ENCODE assay signal across 21 cellular contexts in the genomic region with DNA sequence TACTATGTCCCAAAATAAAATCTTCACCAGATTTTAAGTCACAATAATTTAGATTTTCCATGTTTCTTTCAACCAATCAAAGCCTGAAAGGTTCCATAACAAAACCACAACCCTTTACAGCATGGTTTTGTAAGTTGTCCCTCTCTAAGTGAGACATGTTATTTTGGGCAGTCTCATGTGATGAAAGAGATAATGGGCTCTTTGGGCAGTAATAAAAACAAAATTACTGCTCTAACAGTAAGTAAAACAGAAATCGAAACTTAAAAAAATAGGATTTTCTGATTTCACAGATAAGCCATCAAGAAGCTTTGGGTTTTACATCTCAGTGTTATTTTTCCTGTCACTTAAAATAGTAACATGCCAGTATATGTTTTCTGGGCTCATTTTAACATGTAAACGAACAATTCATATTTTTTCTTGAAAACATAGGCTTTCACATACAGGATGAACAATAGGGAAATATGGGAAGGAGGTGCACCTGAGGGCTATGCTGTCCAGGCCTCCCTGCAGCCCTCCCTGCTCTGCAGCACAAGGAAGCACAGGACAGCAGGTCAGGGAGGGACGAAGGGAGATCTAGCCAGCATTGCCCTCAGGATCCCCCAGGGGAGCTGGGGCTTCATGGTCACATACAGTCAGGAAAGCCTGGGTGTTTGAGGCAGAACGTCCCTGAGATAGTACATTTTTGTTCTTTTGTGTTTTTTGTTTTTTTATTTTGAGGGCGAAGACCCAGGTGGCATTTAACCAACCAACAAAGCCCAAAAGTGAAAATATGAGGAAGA.
DNase-seq lines count a peak whose midpoint lies in the region; ATAC-seq and TF ChIP-seq lines count a peak whose summit lies in the region.
"Had no signal": no experiment of that assay in that cellular context is flagged by ENCODE, and none has a peak within 500 bp of the region (broad histone marks: within the 10 kb centered on the region; RNA-seq: fewer than 3 reads in every experiment).

No MANE protein-coding gene starts in this region.

- no peak overlapping the region for H3K27ac Mint-ChIP-seq in neural progenitor cell
- H3K27ac Mint-ChIP-seq: CD14-positive monocyte had no signal

- no peak overlapping the region for H2AFZ ChIP-seq in neural progenitor cell (replicated peaks)
- H2AFZ ChIP-seq: GM23248 had no signal

- POLR2A ChIA-PET in HEK293T (lab: Yijun Ruan, JAX): no interaction called here

- H4K20me1 ChIP-seq in neural progenitor cell (ENCODE audit: low read depth): no peaks in the 10 kb centered on the region

- H3K4me1 ChIP-seq in neural progenitor cell: no peaks in the 10 kb centered on the region

- H3K79me2 ChIP-seq in neural progenitor cell (ENCODE audit: low read depth): no peaks in the 10 kb centered on the region

- H3K36me3 Mint-ChIP-seq in neural progenitor cell: no peaks in the 10 kb centered on the region
- H3K36me3 Mint-ChIP-seq: CD14-positive monocyte had no signal

- intact Hi-C loops in sciatic nerve (cut with DNase I): no loop called here

- H3K4me3 ChIP-seq in WERI-Rb-1 (ENCODE audit: low read depth, low read length) (no peak overlapping the region), neural progenitor cell (no peak overlapping the region)
- H3K4me3 ChIP-seq: GM23248, MG63 had no signal

- H3K4me3 Mint-ChIP-seq in neural progenitor cell: no peak overlapping the region
- H3K4me3 Mint-ChIP-seq: CD14-positive monocyte had no signal

- H3K9me3 Mint-ChIP-seq in neural progenitor cell: no peaks in the 10 kb centered on the region

- H3K27me3 ChIP-seq in WERI-Rb-1 (ENCODE audit: insufficient read depth, low read depth, severe bottlenecking) (no peaks in the 10 kb centered on the region), neural progenitor cell (no peaks in the 10 kb centered on the region)
- H3K27me3 ChIP-seq: MG63 had no signal

- H3K27me3 Mint-ChIP-seq in neural progenitor cell (ENCODE audit: insufficient read depth, low read depth): peaks cover 6% of the 10 kb centered on the region

- H3K36me3 ChIP-seq in WERI-Rb-1 (no peaks in the 10 kb centered on the region), neural progenitor cell (no peaks in the 10 kb centered on the region)
- H3K36me3 ChIP-seq: MG63 had no signal

- no peak overlapping the region for H3K4me2 ChIP-seq in neural progenitor cell

- TF ChIP-seq CTCF in WERI-Rb-1 (IDR thresholded peaks at IDR 0.05; ENCODE audit: low read depth, low read length): 0 out of 2 replicates have a peak, but pooled peaks have one; percentile 8
- TF ChIP-seq CTCF in neural progenitor cell (IDR thresholded peaks at IDR 0.05): no peak

- H3K27ac ChIP-seq in WERI-Rb-1 (no peak overlapping the region), neural progenitor cell (no peak overlapping the region)
- H3K27ac ChIP-seq: GM23248, HL-60 had no signal

- H3K9me3 ChIP-seq in WERI-Rb-1 (ENCODE audit: severe bottlenecking) (no peaks in the 10 kb centered on the region), neural progenitor cell (ENCODE audit: low read depth) (no peaks in the 10 kb centered on the region)
- H3K9me3 ChIP-seq: MG63 had no signal

- H3K4me1 Mint-ChIP-seq in neural progenitor cell: no peaks in the 10 kb centered on the region
- H3K4me1 Mint-ChIP-seq: CD14-positive monocyte had no signal

- CTCF ChIA-PET in HEK293T (lab: Yijun Ruan, JAX): no interaction called here

- ATAC-seq in sciatic nerve: peak; percentile 52
- no peak for ATAC-seq in GM19324 (IDR thresholded peaks at IDR 0.05; ENCODE audit: low FRiP score, unreplicated experiment)
- no peak for ATAC-seq in HG03354 (IDR thresholded peaks at IDR 0.05; ENCODE audit: poor library complexity, severe bottlenecking, unreplicated experiment)

- H3K9ac ChIP-seq in neural progenitor cell: no peak overlapping the region
- H3K9ac ChIP-seq: GM23248 had no signal

- H3F3A ChIP-seq in neural progenitor cell (ENCODE audit: low read depth): no peaks in the 10 kb centered on the region

- peak; percentile 9 for DNase-seq in HEK293T (ENCODE audit: extremely low spot score)
- DNase-seq in NOMO-1 treated with dmso at 0.1 percent for 144 hours (lab: John Stamatoyannopoulos, UW; ENCODE audit: unreplicated experiment): peak; percentile 16
- DNase-seq in WERI-Rb-1: peak; percentile 24
- no peak for DNase-seq in sciatic nerve (ENCODE audit: low spot score)
- DNase-seq in neural progenitor cell (ENCODE audit: low spot score): no peak
- DNase-seq: ACHN, DMS79 treated with DMSO at 0.1 percent for 48 hours, GM23248, IMR-90, Karpas-422, MG63, NCI-H1092, NCI-H1436 treated with DMSO at 0.1 percent for 48 hours, NCI-H2029, NCI-H526, SHP77, T-helper 1 cell had no signal

TF ChIP-seq in HEK293T, 16 proteins besides CTCF, POLR2A, EP300 and RAD21:
- TF ChIP-seq, protein P1, sequence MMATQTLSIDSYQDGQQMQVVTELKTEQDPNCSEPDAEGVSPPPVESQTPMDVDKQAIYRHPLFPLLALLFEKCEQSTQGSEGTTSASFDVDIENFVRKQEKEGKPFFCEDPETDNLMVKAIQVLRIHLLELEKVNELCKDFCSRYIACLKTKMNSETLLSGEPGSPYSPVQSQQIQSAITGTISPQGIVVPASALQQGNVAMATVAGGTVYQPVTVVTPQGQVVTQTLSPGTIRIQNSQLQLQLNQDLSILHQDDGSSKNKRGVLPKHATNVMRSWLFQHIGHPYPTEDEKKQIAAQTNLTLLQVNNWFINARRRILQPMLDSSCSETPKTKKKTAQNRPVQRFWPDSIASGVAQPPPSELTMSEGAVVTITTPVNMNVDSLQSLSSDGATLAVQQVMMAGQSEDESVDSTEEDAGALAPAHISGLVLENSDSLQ (IDR thresholded peaks at IDR 0.05): peak; percentile 16; the same call in 1 of the 2 replicates
- TF ChIP-seq FOXM1 (IDR thresholded peaks at IDR 0.05; ENCODE audit: borderline replicate concordance): no peak

Comparison
In these comparisons a context has a peak if more than half of its experiments do, and no peak if none do; other contexts are left out.
1. DNase-seq: peak in HEK293T (single experiment), NOMO-1 treated with dmso at 0.1 percent for 144 hours (single experiment) and WERI-Rb-1 (single experiment); none in sciatic nerve (single experiment) and neural progenitor cell (single experiment).